In genomic region chr17:61401280-61402072, GRCh38 we compare ENCODE assay signal across 9 cellular contexts. TPM values are rescaled to one million over a fixed set of nuclear protein-coding genes. Genes with fewer than 3 reads are reported as not detected.
DNase-seq lines count a peak whose midpoint lies in the region; FAIRE-seq and TF ChIP-seq lines count a peak whose summit lies in the region.
"Had no signal": no experiment of that assay in that cellular context is flagged by ENCODE, and none has a peak within 500 bp of the region (broad histone marks: within the 10 kb centered on the region; RNA-seq: fewer than 3 reads in every experiment).

No MANE protein-coding gene starts in this region.

- POLR2A ChIA-PET in endothelial cell of umbilical vein (lab: Charles Lee): no interaction called here

- H3K9ac ChIP-seq in MM.1S (ENCODE audit: low read length) (no peak overlapping the region), endothelial cell of umbilical vein (replicated peaks; ENCODE audit: extremely low read depth, insufficient read depth, low read length) (no peak overlapping the region)

- peaks cover 80% of the 10 kb centered on the region for H3K27me3 Mint-ChIP-seq in neural crest cell (ENCODE audit: low read depth)

- H3K4me3 Mint-ChIP-seq in neural crest cell: peak overlapping the region; percentile 88

- peaks cover 17% of the 10 kb centered on the region for H3K36me3 Mint-ChIP-seq in neural crest cell (ENCODE audit: low read depth)

- peak overlapping the region; percentile 46 for H3K27ac ChIP-seq in ACC112 (ENCODE audit: low read depth, low read length)
- no peak overlapping the region for H3K27ac ChIP-seq in MM.1S (ENCODE audit: low read length)
- H3K27ac ChIP-seq in endothelial cell of umbilical vein (ENCODE audit: insufficient read depth, low read depth, low read length): no peak overlapping the region
- H3K27ac ChIP-seq: WERI-Rb-1 had no signal

- peaks cover 39% of the 10 kb centered on the region for H3K4me1 Mint-ChIP-seq in neural crest cell

- no peaks in the 10 kb centered on the region for H3K9me2 ChIP-seq in MM.1S (replicated peaks; ENCODE audit: insufficient read depth, low read length)

- dilution Hi-C loops in endothelial cell of umbilical vein (cut with MboI; ENCODE audit: extremely low pct_ligation_motif_present, low sequenced_read_pairs): no loop called here

- no peak for TF ChIP-seq POLR2A in endothelial cell of umbilical vein (IDR thresholded peaks at IDR 0.05; ENCODE audit: low read depth, low read length)

- H3K9me3 ChIP-seq in MM.1S (replicated peaks; ENCODE audit: insufficient read depth, low read length) (no peaks in the 10 kb centered on the region), endothelial cell of umbilical vein (replicated peaks; ENCODE audit: control insufficient read depth, insufficient read depth, low read length) (no peaks in the 10 kb centered on the region)

- H3K9me3 Mint-ChIP-seq in neural crest cell: no peaks in the 10 kb centered on the region

- no peak for TF ChIP-seq CTCF in MM.1S (IDR thresholded peaks at IDR 0.05; ENCODE audit: low read length)
- TF ChIP-seq CTCF in endothelial cell of umbilical vein (IDR thresholded peaks at IDR 0.05; ENCODE audit: extremely low read depth in 1 of 2, insufficient read depth in 1 of 2, low read depth in 1 of 2, low read length in 2 of 2): no peak
- TF ChIP-seq CTCF in neural crest cell (conservative IDR thresholded peaks at IDR 0.05): no peak

- peaks cover 70% of the 10 kb centered on the region for H3K79me2 ChIP-seq in ACC112 (ENCODE audit: control insufficient read depth, insufficient read depth, low read length, unreplicated experiment)
- no peaks in the 10 kb centered on the region for H3K79me2 ChIP-seq in MM.1S (ENCODE audit: low read length)
- H3K79me2 ChIP-seq in endothelial cell of umbilical vein (ENCODE audit: control insufficient read depth, insufficient read depth, low read length): no peaks in the 10 kb centered on the region

- H3K27me3 ChIP-seq in ACC112 (ENCODE audit: insufficient read depth, low read length): no peaks in the 10 kb centered on the region
- H3K27me3 ChIP-seq in MM.1S (replicated peaks; ENCODE audit: insufficient read depth, low read length): peaks cover 70% of the 10 kb centered on the region
- peaks cover 75 to 86% of the 10 kb centered on the region in 2 experiments for H3K27me3 ChIP-seq in endothelial cell of umbilical vein (ENCODE audit: control insufficient read depth in 2 of 2, insufficient read depth in 2 of 2, low read length in 2 of 2)

- no TSS peak for BruUV-seq in endothelial cell of umbilical vein (replicated peaks; lab: Mats Ljungman, UMichigan)

- H3K4me2 ChIP-seq in MM.1S (ENCODE audit: low read depth, low read length): peak overlapping the region; percentile 78; the same call in 1 of the 2 replicates
- H3K4me2 ChIP-seq in endothelial cell of umbilical vein (ENCODE audit: insufficient read depth, low read length): no peak overlapping the region

- no peak overlapping the region for H3K27ac Mint-ChIP-seq in neural crest cell (ENCODE audit: unreplicated experiment)

- H3K4me1 ChIP-seq in ACC112 (ENCODE audit: control insufficient read depth, insufficient read depth, low read length, unreplicated experiment) (peaks cover 16% of the 10 kb centered on the region), MM.1S (ENCODE audit: low read length) (no peaks in the 10 kb centered on the region), endothelial cell of umbilical vein (ENCODE audit: control insufficient read depth, extremely low read depth, insufficient read depth, low read length) (no peaks in the 10 kb centered on the region)

- no peak for FAIRE-seq in endothelial cell of umbilical vein (lab: Jason Lieb, UNC)

- H3K4me3 ChIP-seq in ACC112 (ENCODE audit: low read depth, low read length) (peak overlapping the region; percentile 98), MM.1S (ENCODE audit: low read length) (0 out of 2 replicates have a peak overlapping the region, but pooled peaks have one; percentile 47), endothelial cell of umbilical vein (replicated peaks in 1 of 3; ENCODE audit: insufficient read depth in 1 of 3, low read depth in 1 of 3, low read length in 3 of 3) (no peak overlapping the region)

- no peaks in the 10 kb centered on the region for H4K20me1 ChIP-seq in MM.1S (ENCODE audit: insufficient read depth, low read length)
- H4K20me1 ChIP-seq in endothelial cell of umbilical vein (replicated peaks; ENCODE audit: control insufficient read depth, extremely low read depth, insufficient read depth, low read length): no peaks in the 10 kb centered on the region

- CTCF ChIA-PET in endothelial cell of umbilical vein (lab: Charles Lee): interaction anchor here (0.8 to 1.1 kb wide), 2 partner anchors 8 to 11 kb away, joined by 3 to 4 read pairs; no protein-coding TSS in a partner anchor

- H3K9me1 ChIP-seq in endothelial cell of umbilical vein (replicated peaks; ENCODE audit: control insufficient read depth, extremely low read depth, insufficient read depth, low read length): no peaks in the 10 kb centered on the region

- H2AFZ ChIP-seq in ACC112 (ENCODE audit: low read length, unreplicated experiment) (peak overlapping the region; percentile 63), MM.1S (ENCODE audit: low read length) (no peak overlapping the region), endothelial cell of umbilical vein (ENCODE audit: low read depth, low read length) (no peak overlapping the region)

- intact Hi-C loops in endothelial cell of umbilical vein (cut with micrococcal nuclease): no loop called here

- DNase-seq in MM.1S (no peak), endothelial cell of umbilical vein (ENCODE audit: low read depth, low spot score) (no peak), neural crest cell (ENCODE audit: low read depth, low spot score) (no peak), DMS79 treated with DMSO at 0.1 percent for 48 hours (lab: John Stamatoyannopoulos, UW) (no peak), NCI-H2196 treated with DMSO at 0.1 percent for 48 hours (lab: John Stamatoyannopoulos, UW; ENCODE audit: unreplicated experiment) (no peak), hypothalamus (lab: John Stamatoyannopoulos, UW) (no peak), NCI-H524 treated with DMSO at 0.1 percent for 48 hours (lab: John Stamatoyannopoulos, UW) (no peak)
- DNase-seq: WERI-Rb-1 had no signal

- no peaks in the 10 kb centered on the region for H3F3A ChIP-seq in MM.1S (ENCODE audit: insufficient read depth, low read length)

- 0 out of 2 replicates have a peak, but pooled peaks cover 13% of the 10 kb centered on the region for H3K36me3 ChIP-seq in ACC112 (ENCODE audit: insufficient read depth, low read length)
- H3K36me3 ChIP-seq in MM.1S (replicated peaks; ENCODE audit: insufficient read depth, low read length): no peaks in the 10 kb centered on the region
- H3K36me3 ChIP-seq in endothelial cell of umbilical vein (ENCODE audit: control insufficient read depth in 2 of 2, extremely low read depth in 1 of 2, insufficient read depth in 2 of 2, low read length in 2 of 2): no peaks in the 10 kb centered on the region

TF ChIP-seq in endothelial cell of umbilical vein, 7 proteins besides CTCF, POLR2A, EP300 and RAD21:
- TF ChIP-seq EZH2 (IDR thresholded peaks at IDR 0.05; ENCODE audit: borderline replicate concordance, low read depth, low read length, severe bottlenecking): peak; percentile 99
- TF ChIP-seq, protein P1, sequence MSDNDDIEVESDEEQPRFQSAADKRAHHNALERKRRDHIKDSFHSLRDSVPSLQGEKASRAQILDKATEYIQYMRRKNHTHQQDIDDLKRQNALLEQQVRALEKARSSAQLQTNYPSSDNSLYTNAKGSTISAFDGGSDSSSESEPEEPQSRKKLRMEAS (IDR thresholded peaks at IDR 0.05; ENCODE audit: insufficient read depth, insufficient read length): no peak
TF ChIP-seq in endothelial cell of umbilical vein: peak in this region for 1.

RNA-seq across cellular contexts. Expression of gene TBX2, which starts 1.8 kb away (rescaled TPM):
- total RNA-seq in endothelial cell of umbilical vein (not detected in 2 replicates), neural crest cell (16.1 and 18.7 TPM in 2 replicates)
- not detected in 2 replicates for polyA plus RNA-seq in endothelial cell of umbilical vein
- polyA plus RNA-seq in endothelial cell of umbilical vein (2011; cell fraction: cytosol; rRNA removed): 0.01 TPM in 1 of 2 replicates, not detected in the other
- not detected in 2 replicates for polyA plus RNA-seq in endothelial cell of umbilical vein (2011; cell fraction: nucleus; rRNA removed)
- polyA plus RNA-seq in endothelial cell of umbilical vein (2012): not detected in 2 replicates
- not detected in 2 replicates for polyA minus RNA-seq in endothelial cell of umbilical vein
- polyA minus RNA-seq in endothelial cell of umbilical vein (2011; cell fraction: cytosol; rRNA and poly(A)+ RNA removed): 0.82 TPM
- not detected in 2 replicates for polyA minus RNA-seq in endothelial cell of umbilical vein (2011; cell fraction: nucleus; rRNA and poly(A)+ RNA removed)

RNA-seq across cellular contexts. Expression of gene TBX4, which starts 50.7 kb away (rescaled TPM):
- not detected in 2 replicates for total RNA-seq in endothelial cell of umbilical vein
- not detected in 2 replicates for polyA plus RNA-seq in endothelial cell of umbilical vein
- polyA plus RNA-seq in endothelial cell of umbilical vein (2011; cell fraction: cytosol; rRNA removed): not detected in 2 replicates
- polyA plus RNA-seq in endothelial cell of umbilical vein (2011; cell fraction: nucleus; rRNA removed): not detected in 2 replicates
- polyA plus RNA-seq in endothelial cell of umbilical vein (2012): not detected in 2 replicates
- not detected in 2 replicates for polyA minus RNA-seq in endothelial cell of umbilical vein
- polyA minus RNA-seq in endothelial cell of umbilical vein (2011; cell fraction: cytosol; rRNA and poly(A)+ RNA removed): not detected
- polyA minus RNA-seq in endothelial cell of umbilical vein (2011; cell fraction: nucleus; rRNA and poly(A)+ RNA removed): not detected in 2 replicates
- not detected in 2 replicates for total RNA-seq in neural crest cell

Comparison
In these comparisons a context has a peak if more than half of its experiments do, and no peak if none do; other contexts are left out.
1. H3K4me3 ChIP-seq: peak in ACC112 (single experiment) and MM.1S (single experiment); none in endothelial cell of umbilical vein (0 of 3).
2. RNA of gene TBX2, which starts 1.8 kb away (total RNA-seq): 16.1 to 18.7 TPM in neural crest cell; not detected in endothelial cell of umbilical vein; every median in the first group is over 10 times any median in the second.